In genomic region chr5:1130218-1130946, GRCh38 we compare ENCODE assay signal across 9 cellular contexts. TPM values are rescaled to one million over a fixed set of nuclear protein-coding genes. Genes with fewer than 3 reads are reported as not detected.
DNase-seq lines count a peak whose midpoint lies in the region; ATAC-seq and TF ChIP-seq lines count a peak whose summit lies in the region.
"Had no signal": no experiment of that assay in that cellular context is flagged by ENCODE, and none has a peak within 500 bp of the region (broad histone marks: within the 10 kb centered on the region; RNA-seq: fewer than 3 reads in every experiment).

No MANE protein-coding gene starts in this region.

- peaks cover 52% of the 10 kb centered on the region for H3K4me1 ChIP-seq in Panc1 (ENCODE audit: control insufficient read depth, insufficient read depth, low read length)
- H3K4me1 ChIP-seq in mucosa of rectum (ENCODE audit: control insufficient read depth in 2 of 2, insufficient read depth in 2 of 2, low read length in 2 of 2) = peaks cover 36 to 40% of the 10 kb centered on the region in 2 donors
- no peaks in the 10 kb centered on the region for H3K4me1 ChIP-seq in vagina

- peak overlapping the region; percentile 60 to 70 for H3K9ac ChIP-seq in mucosa of rectum (ENCODE audit: low read depth in 1 of 2, low read length in 2 of 2)

- no peak for TF ChIP-seq POLR2A in vagina (IDR thresholded peaks at IDR 0.05)

- ATAC-seq in Panc1 (peak; percentile 57), HG02588 (IDR thresholded peaks at IDR 0.05; ENCODE audit: unreplicated experiment) (no peak)

- peak; percentile 99 for DNase-seq in DMS53 (lab: John Stamatoyannopoulos, UW)
- peak; percentile 89 to 95 (median 92) for DNase-seq in NCI-H1417 (lab: John Stamatoyannopoulos, UW)
- DNase-seq in Panc1 (ENCODE audit: low read depth, low spot score) = no peak
- DNase-seq in SIG-M5 treated with dmso at 0.1 percent for 504 hours (lab: John Stamatoyannopoulos, UW; ENCODE audit: unreplicated experiment) = no peak
- no peak for DNase-seq in stimulated activated naive CD4-positive, alpha-beta T cell (lab: John Stamatoyannopoulos, UW)
- no peak for DNase-seq in vagina (ENCODE audit: extremely low spot score in 2 of 2)
- DNase-seq: SIG-M5 had no signal

- H3K9me3 ChIP-seq in Panc1 (ENCODE audit: control insufficient read depth, insufficient read depth, low read depth, low read length) (no peaks in the 10 kb centered on the region), mucosa of rectum (ENCODE audit: control insufficient read depth in 2 of 2, low read length in 2 of 2) (no peaks in the 10 kb centered on the region), vagina (no peaks in the 10 kb centered on the region)

- no TSS peak for BruUV-seq in Panc1 (replicated peaks; lab: Mats Ljungman, UMichigan)

- intact Hi-C loops in Panc1 (cut with micrococcal nuclease; ENCODE audit: unreplicated experiment) = no loop called here
- intact Hi-C loops in vagina (cut with DNase I) = no loop called here

- in situ Hi-C loops in Panc1 (cut with HindIII; ENCODE audit: low pct_unique_long_range_greater_than_20kb, low sequenced_read_pairs) = no loop called here

- H3K27me3 ChIP-seq in Panc1 (ENCODE audit: control insufficient read depth, insufficient read depth, low read length) = no peaks in the 10 kb centered on the region
- H3K27me3 ChIP-seq in mucosa of rectum (ENCODE audit: control insufficient read depth in 2 of 2, insufficient read depth in 2 of 2, low read length in 2 of 2) = no peaks in the 10 kb centered on the region
- H3K27me3 ChIP-seq in vagina = no peaks in the 10 kb centered on the region

- H3K4me3 ChIP-seq in Panc1 (ENCODE audit: low read depth in 2 of 2, low read length in 2 of 2) (no peak overlapping the region), mucosa of rectum (ENCODE audit: low read length in 2 of 2) (peak overlapping the region; percentile 44 to 47), vagina (no peak overlapping the region)

- peak overlapping the region; percentile 75 for H3K27ac ChIP-seq in Panc1 (ENCODE audit: low read length)
- peak overlapping the region; percentile 89 to 91 for H3K27ac ChIP-seq in mucosa of rectum (ENCODE audit: low read depth in 2 of 2, low read length in 2 of 2)
- no peak overlapping the region for H3K27ac ChIP-seq in vagina

- TF ChIP-seq CTCF in Panc1 (IDR thresholded peaks at IDR 0.05) (no peak), vagina (IDR thresholded peaks at IDR 0.05) (no peak)

- H3K36me3 ChIP-seq in Panc1 (ENCODE audit: control insufficient read depth, insufficient read depth, low read length) (no peaks in the 10 kb centered on the region), mucosa of rectum (ENCODE audit: control insufficient read depth in 2 of 2, insufficient read depth in 2 of 2, low read length in 2 of 2) (no peaks in the 10 kb centered on the region), vagina (no peaks in the 10 kb centered on the region)

- POLR2A ChIA-PET in Panc1 (lab: Charles Lee) = interaction anchor here (0.7 kb wide), 1 partner anchor 13 kb away, joined by 3 read pairs; no protein-coding TSS in a partner anchor

- CTCF ChIA-PET in Panc1 (lab: Charles Lee) = interaction anchor here (0.6 kb wide), 1 partner anchor 38 kb away, joined by 3 read pairs; no protein-coding TSS in a partner anchor

RNA-seq across cellular contexts. Expression of gene SLC12A7, which starts 18.5 kb away (rescaled TPM):
- total RNA-seq in Panc1 (2021; ENCODE audit: unreplicated experiment) (297 TPM), vagina (21.6 TPM)
- 468 TPM for polyA plus RNA-seq in Panc1 (2012; ENCODE audit: insufficient read length)

Comparison
In these comparisons a context has a peak if more than half of its experiments do, and no peak if none do; other contexts are left out.
1. DNase-seq: peak in DMS53 (single experiment) and NCI-H1417 (3 of 3); none in Panc1 (single experiment), SIG-M5 treated with dmso at 0.1 percent for 504 hours (single experiment), stimulated activated naive CD4-positive, alpha-beta T cell (0 of 6) and vagina (0 of 2).
2. H3K4me3 ChIP-seq: peak in mucosa of rectum (2 of 2); none in Panc1 (0 of 2) and vagina (0 of 2).
3. RNA of gene SLC12A7, which starts 18.5 kb away (total RNA-seq): 297 TPM in Panc1 (single experiment); 21.6 TPM in vagina (single experiment); every median in the first group is over 10 times any median in the second.